In genomic region chr12:105943525-105943924, GRCh38 we compare ENCODE assay signal across 1 cellular context.
TF ChIP-seq lines count a peak whose summit lies in the region.

No MANE protein-coding gene starts in this region.

TF ChIP-seq in IMR-90, 13 proteins besides CTCF, POLR2A, EP300 and RAD21:
- TF ChIP-seq USF2 (IDR thresholded peaks at IDR 0.05; ENCODE audit: low read depth, low read length) (peak; percentile 83), CHD1 (IDR thresholded peaks at IDR 0.05; ENCODE audit: low read depth, low read length) (no peak)
- TF ChIP-seq, protein P1, sequence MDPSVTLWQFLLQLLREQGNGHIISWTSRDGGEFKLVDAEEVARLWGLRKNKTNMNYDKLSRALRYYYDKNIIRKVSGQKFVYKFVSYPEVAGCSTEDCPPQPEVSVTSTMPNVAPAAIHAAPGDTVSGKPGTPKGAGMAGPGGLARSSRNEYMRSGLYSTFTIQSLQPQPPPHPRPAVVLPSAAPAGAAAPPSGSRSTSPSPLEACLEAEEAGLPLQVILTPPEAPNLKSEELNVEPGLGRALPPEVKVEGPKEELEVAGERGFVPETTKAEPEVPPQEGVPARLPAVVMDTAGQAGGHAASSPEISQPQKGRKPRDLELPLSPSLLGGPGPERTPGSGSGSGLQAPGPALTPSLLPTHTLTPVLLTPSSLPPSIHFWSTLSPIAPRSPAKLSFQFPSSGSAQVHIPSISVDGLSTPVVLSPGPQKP (IDR thresholded peaks at IDR 0.05; ENCODE audit: borderline replicate concordance, low read depth, low read length), result no peak
